Comparison of ENCODE assay signal across 2 cellular contexts in genomic region chr5:76954383-76954763, GRCh38.
TF ChIP-seq lines count a peak whose summit lies in the region.

No MANE protein-coding gene starts in this region.

TF ChIP-seq in liver, 16 proteins besides CTCF, POLR2A, EP300 and RAD21:
- TF ChIP-seq EGR1 (IDR thresholded peaks at IDR 0.05; ENCODE audit: low read depth in 2 of 2) (no peak), FOXA1 (IDR thresholded peaks at IDR 0.05) (no peak), RXRA (IDR thresholded peaks at IDR 0.05) (no peak), FOXA2 (IDR thresholded peaks at IDR 0.05) (no peak), MAX (IDR thresholded peaks at IDR 0.05) (no peak), ATF3 (IDR thresholded peaks at IDR 0.05) (no peak), HNF4G (IDR thresholded peaks at IDR 0.05) (no peak), YY1 (IDR thresholded peaks at IDR 0.05) (no peak), JUND (IDR thresholded peaks at IDR 0.05) (no peak), REST (IDR thresholded peaks at IDR 0.05) (no peak), HNF4A (conservative IDR thresholded peaks at IDR 0.05) (no peak), GABPA (IDR thresholded peaks at IDR 0.05 in 1 of 2, conservative IDR thresholded peaks at IDR 0.05 in 1 of 2) (no peak), ZBTB33 (IDR thresholded peaks at IDR 0.05) (no peak), NR2F2 (IDR thresholded peaks at IDR 0.05) (no peak), SP1 (IDR thresholded peaks at IDR 0.05) (no peak), TAF1 (conservative IDR thresholded peaks at IDR 0.05) (no peak)

TF ChIP-seq in HepG2, 621 proteins besides CTCF, POLR2A, EP300 and RAD21:
- TF ChIP-seq PCBP1 (IDR thresholded peaks at IDR 0.05; ENCODE audit: borderline replicate concordance, low read depth, low read length) (no peak), MLX (CRISPR knock-in tag; IDR thresholded peaks at IDR 0.05) (no peak), ZNF674 (CRISPR knock-in tag; IDR thresholded peaks at IDR 0.05; ENCODE audit: low read depth) (no peak), MLLT10 (CRISPR knock-in tag; IDR thresholded peaks at IDR 0.05) (no peak), SIN3B (IDR thresholded peaks at IDR 0.05; ENCODE audit: low read length) (no peak), MAZ (IDR thresholded peaks at IDR 0.05; ENCODE audit: borderline replicate concordance, low read depth, low read length) (no peak), MAZ (CRISPR knock-in tag; IDR thresholded peaks at IDR 0.05; ENCODE audit: low read depth) (no peak), CREM (IDR thresholded peaks at IDR 0.05) (no peak), CREM (CRISPR knock-in tag; IDR thresholded peaks at IDR 0.05) (no peak), MTA1 (CRISPR knock-in tag; IDR thresholded peaks at IDR 0.05; ENCODE audit: borderline replicate concordance) (no peak), XBP1 (CRISPR knock-in tag; IDR thresholded peaks at IDR 0.05) (no peak), SAP130 (CRISPR knock-in tag; IDR thresholded peaks at IDR 0.05; ENCODE audit: low read depth) (no peak), ETV5 (CRISPR knock-in tag; IDR thresholded peaks at IDR 0.05; ENCODE audit: borderline replicate concordance) (no peak), GATAD1 (CRISPR knock-in tag; IDR thresholded peaks at IDR 0.05) (no peak), DR1 (CRISPR knock-in tag; IDR thresholded peaks at IDR 0.05) (no peak)
TF ChIP-seq in HepG2: peak in this region for 0.
